In genomic region chr3:193680220-193680619, GRCh38 we compare ENCODE assay signal across 1 cellular context.
TF ChIP-seq lines count a peak whose summit lies in the region.

No MANE protein-coding gene starts in this region.

TF ChIP-seq in SK-N-SH treated with all-trans-retinoic acid at 6 μM for 48 hours, 23 proteins besides CTCF, POLR2A, EP300 and RAD21 (continued from another document):
- no peak for TF ChIP-seq TSHZ2 (CRISPR knock-in tag; IDR thresholded peaks at IDR 0.05)
- no peak for TF ChIP-seq BACH2 (CRISPR knock-in tag; IDR thresholded peaks at IDR 0.05; ENCODE audit: borderline replicate concordance)
